Comparison of ENCODE assay signal across 24 cellular contexts in genomic region chr21:32888971-32889370, GRCh38.
"Had no signal": no experiment of that assay in that cellular context is flagged by ENCODE, and none has a peak within 500 bp of the region (broad histone marks: within the 10 kb centered on the region; RNA-seq: fewer than 3 reads in every experiment).

No MANE protein-coding gene starts in this region.

- H3K36me3 ChIP-seq: gastrocnemius medialis, neutrophil, pancreas, thyroid gland, upper lobe of right lung, WERI-Rb-1 had no signal

- H3K27ac Mint-ChIP-seq: activated CD4-positive, alpha-beta T cell treated with anti-CD3 and anti-CD28 coated beads, Interleukin-2, amount 10 ng/mL, durations not matched to agents 7 days and 5 days; activated CD8-positive, alpha-beta T cell treated with anti-CD3 and anti-CD28 coated beads, Interleukin-2, amount 10 ng/mL, durations not matched to agents 7 days and 5 days; activated naive CD4-positive, alpha-beta T cell treated with anti-CD3 and anti-CD28 coated beads, Interleukin-2, amount 50 U/mL, for 72 hours; activated T-helper 1 cell treated with anti-CD3 and anti-CD28 coated beads, Interleukin-12 subunit alpha, Interleukin-12 subunit beta, Interleukin-2, Interleukin-4 antibody, amounts not matched to agents 30 ng/mL and 10 ng/mL and 1 ng/mL, durations not matched to agents 14 hours and 24 hours and 36 hours; effector memory CD8-positive, alpha-beta T cell; nephron had no signal

- H3K27me3 ChIP-seq: dorsolateral prefrontal cortex, gastrocnemius medialis, pancreas, thyroid gland had no signal

- H3K9me3 Mint-ChIP-seq: central memory CD8-positive, alpha-beta T cell; effector memory CD8-positive, alpha-beta T cell; nephron had no signal

- H3K4me1 ChIP-seq: gastrocnemius medialis, pancreas, thyroid gland, upper lobe of right lung had no signal

- H3K27ac ChIP-seq: dorsolateral prefrontal cortex, gastrocnemius medialis, neutrophil, pancreas, thyroid gland, upper lobe of right lung, WERI-Rb-1 had no signal

- H3K4me3 ChIP-seq: dorsolateral prefrontal cortex, gastrocnemius medialis, pancreas, thyroid gland, upper lobe of right lung had no signal

- ATAC-seq: activated CD8-positive, alpha-beta T cell treated with anti-CD3 and anti-CD28 coated beads, Interleukin-2, amount 10 ng/mL, durations not matched to agents 7 days and 5 days; effector memory CD8-positive, alpha-beta T cell; esophagus mucosa; gastrocnemius medialis; left ventricle myocardium superior; pancreas; right cardiac atrium; stimulated activated naive CD8-positive, alpha-beta T cell treated with anti-CD3 and anti-CD28 coated beads, Interleukin-15, Interleukin-2, amounts not matched to agents 100 U/mL and 50 U/mL, for 24 hours; upper lobe of right lung had no signal

- H3K27me3 Mint-ChIP-seq: central memory CD8-positive, alpha-beta T cell had no signal

- DNase-seq: activated CD4-positive, alpha-beta T cell treated with anti-CD3 and anti-CD28 coated beads, Interleukin-2, amount 10 ng/mL, durations not matched to agents 7 days and 5 days; activated CD4-positive, CD25-positive, alpha-beta regulatory T cell treated with anti-CD3 and anti-CD28 coated beads, Interleukin-2, amount 50 U/mL, for 72 hours; activated CD8-positive, alpha-beta T cell treated with anti-CD3 and anti-CD28 coated beads, Interleukin-2, amount 10 ng/mL, durations not matched to agents 7 days and 5 days; activated gamma-delta T cell treated with Interleukin-2 at 50 U/mL for 16 hours; aorta; dorsolateral prefrontal cortex; effector memory CD8-positive, alpha-beta T cell; gastrocnemius medialis; hypothalamus; left ventricle myocardium superior; pancreas; right cardiac atrium; stimulated activated CD4-positive, alpha-beta T cell treated with anti-CD3 and anti-CD28 coated beads, Interleukin-12 subunit alpha, Interleukin-12 subunit beta, amount 100 ng/mL, for 4 hours; stimulated activated CD4-positive, alpha-beta T cell treated with anti-CD3 and anti-CD28 coated beads, Interleukin-4, amount 100 ng/mL, for 4 hours; stimulated activated naive CD8-positive, alpha-beta T cell treated with anti-CD3 and anti-CD28 coated beads, Interleukin-15, Interleukin-2, amounts not matched to agents 100 U/mL and 50 U/mL, for 24 hours; thyroid gland; upper lobe of right lung; WERI-Rb-1 had no signal

- H3K9me3 ChIP-seq: gastrocnemius medialis, neutrophil, pancreas, thyroid gland, upper lobe of right lung had no signal

- H3K4me3 Mint-ChIP-seq: activated CD4-positive, alpha-beta T cell treated with anti-CD3 and anti-CD28 coated beads, Interleukin-2, amount 10 ng/mL, durations not matched to agents 7 days and 5 days; activated CD8-positive, alpha-beta T cell treated with anti-CD3 and anti-CD28 coated beads, Interleukin-2, amount 10 ng/mL, durations not matched to agents 7 days and 5 days; activated T-helper 1 cell treated with anti-CD3 and anti-CD28 coated beads, Interleukin-12 subunit alpha, Interleukin-12 subunit beta, Interleukin-2, Interleukin-4 antibody, amounts not matched to agents 30 ng/mL and 10 ng/mL and 1 ng/mL, durations not matched to agents 14 hours and 24 hours and 36 hours; central memory CD8-positive, alpha-beta T cell; effector memory CD8-positive, alpha-beta T cell; nephron had no signal
